1 cellular context compared by ENCODE assay signal in the genomic region with DNA sequence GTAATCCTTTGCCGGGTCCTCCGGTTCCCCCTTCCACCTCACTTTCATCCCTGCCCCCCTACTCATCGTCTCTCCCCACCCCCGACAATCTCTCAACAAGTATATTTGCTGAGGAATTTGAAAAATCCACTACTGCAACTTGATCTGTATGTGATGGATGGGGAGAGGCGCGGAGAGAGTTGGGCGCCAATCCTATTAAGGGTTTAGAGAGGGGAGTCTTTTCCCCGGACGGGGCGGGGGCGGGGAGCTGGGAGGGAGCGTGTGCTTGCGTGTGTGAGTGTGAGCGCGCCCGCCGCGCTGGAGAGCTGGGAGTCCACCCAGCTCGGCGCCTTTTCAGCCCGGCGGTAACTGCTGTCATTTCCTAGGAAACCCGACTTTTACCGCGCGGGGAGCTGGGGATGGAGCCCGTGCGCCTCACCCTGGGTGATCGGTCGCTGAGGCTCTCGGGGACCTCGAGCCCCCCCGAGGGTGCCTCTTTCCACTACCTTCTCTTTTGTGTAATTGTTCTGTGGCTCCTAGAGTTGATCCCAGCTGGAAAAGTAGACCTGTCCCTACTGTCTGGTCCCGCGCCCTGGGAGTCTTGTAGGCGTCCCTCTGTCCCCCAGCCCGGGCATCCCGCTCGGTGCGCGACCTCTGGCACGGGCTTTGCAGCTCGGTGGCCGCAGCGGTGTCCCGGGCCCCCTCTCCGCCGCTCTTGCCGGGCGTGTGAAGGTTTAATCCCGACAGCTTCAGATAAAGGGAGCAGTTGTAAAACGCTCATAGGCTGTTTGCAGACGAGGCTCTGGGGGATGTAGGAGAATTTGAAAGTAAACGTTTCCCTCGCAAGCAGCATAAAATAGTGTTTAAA.
A peak's percentile ranks its signal among the peaks of the same experiment; 100 is the strongest.
TF ChIP-seq lines count a peak whose summit lies in the region.

No MANE protein-coding gene starts in this region.

TF ChIP-seq in HEK293, 187 proteins besides CTCF, POLR2A, EP300 and RAD21 (continued from another document and continues in another):
- TF ChIP-seq GLIS1 (tag by site-specific recombination; IDR thresholded peaks at IDR 0.05) (peak; percentile 61), IKZF3 (tag by site-specific recombination; IDR thresholded peaks at IDR 0.05) (peak; percentile 28; the same call in 1 of the 2 replicates), ZNF610 (tag by site-specific recombination; IDR thresholded peaks at IDR 0.05; ENCODE audit: borderline replicate concordance) (peak; percentile 16; the same call in 1 of the 2 replicates), ZNF335 (tag by site-specific recombination; conservative IDR thresholded peaks at IDR 0.05) (peak; percentile 21), ZNF324 (tag by site-specific recombination; IDR thresholded peaks at IDR 0.05) (0 out of 2 replicates have a peak, but pooled peaks have one; percentile 16), ZNF394 (tag by site-specific recombination; IDR thresholded peaks at IDR 0.05; ENCODE audit: borderline replicate concordance) (no peak), ZNF302 (tag by site-specific recombination; IDR thresholded peaks at IDR 0.05; ENCODE audit: low read depth) (no peak), GFI1B (tag by site-specific recombination; IDR thresholded peaks at IDR 0.05) (no peak), ZNF843 (tag by site-specific recombination; IDR thresholded peaks at IDR 0.05) (no peak), HOXD13 (CRISPR knock-in tag; IDR thresholded peaks at IDR 0.05; ENCODE audit: borderline replicate concordance) (no peak), REPIN1 (tag by site-specific recombination; IDR thresholded peaks at IDR 0.05; ENCODE audit: low read depth) (no peak), GLIS2 (tag by site-specific recombination; IDR thresholded peaks at IDR 0.05) (peak; percentile 75), ZNF747 (tag by site-specific recombination; IDR thresholded peaks at IDR 0.05) (no peak), ZNF677 (tag by site-specific recombination; IDR thresholded peaks at IDR 0.05) (no peak), ZNF530 (tag by site-specific recombination; IDR thresholded peaks at IDR 0.05; ENCODE audit: low read depth) (no peak), PRDM1 (tag by site-specific recombination; IDR thresholded peaks at IDR 0.05) (no peak; the same call in 1 of the 2 replicates), SP7 (tag by site-specific recombination; IDR thresholded peaks at IDR 0.05) (no peak; the same call in 1 of the 2 replicates), KLF10 (tag by site-specific recombination; IDR thresholded peaks at IDR 0.05) (0 out of 2 replicates have a peak, but pooled peaks have one; percentile 20), ZBTB26 (tag by site-specific recombination; optimal IDR thresholded peaks at IDR 0.05) (peak; percentile 62), ZNF211 (tag by site-specific recombination; IDR thresholded peaks at IDR 0.05; ENCODE audit: low read depth) (no peak), ZNF830 (tag by site-specific recombination; IDR thresholded peaks at IDR 0.05; ENCODE audit: low read depth) (no peak), RBAK (tag by site-specific recombination; IDR thresholded peaks at IDR 0.05) (no peak), SCRT2 (tag by site-specific recombination; IDR thresholded peaks at IDR 0.05) (0 out of 2 replicates have a peak, but pooled peaks have one; percentile 20), EGR2 (tag by site-specific recombination; IDR thresholded peaks at IDR 0.05; ENCODE audit: low read depth) (0 out of 2 replicates have a peak, but pooled peaks have one; percentile 20), ZNF837 (tag by site-specific recombination; IDR thresholded peaks at IDR 0.05) (no peak), ZBTB48 (tag by site-specific recombination; IDR thresholded peaks at IDR 0.05) (peak; percentile 37), ZNF398 (tag by site-specific recombination; IDR thresholded peaks at IDR 0.05) (peak; percentile 88), ZNF404 (tag by site-specific recombination; IDR thresholded peaks at IDR 0.05) (no peak), ZEB2 (tag by site-specific recombination; IDR thresholded peaks at IDR 0.05) (0 out of 2 replicates have a peak, but pooled peaks have one; percentile 5), SP2 (tag by site-specific recombination; IDR thresholded peaks at IDR 0.05) (peak; percentile 43; the same call in 1 of the 2 replicates), ZSCAN23 (tag by site-specific recombination; IDR thresholded peaks at IDR 0.05) (no peak), ZNF132 (tag by site-specific recombination; IDR thresholded peaks at IDR 0.05; ENCODE audit: borderline replicate concordance) (no peak), ZNF148 (tag by site-specific recombination; IDR thresholded peaks at IDR 0.05; ENCODE audit: borderline replicate concordance) (no peak), ZNF311 (tag by site-specific recombination; IDR thresholded peaks at IDR 0.05; ENCODE audit: borderline replicate concordance) (no peak), MYNN (tag by site-specific recombination; IDR thresholded peaks at IDR 0.05; ENCODE audit: borderline replicate concordance) (peak; percentile 84; the same call in 1 of the 2 replicates), ZNF514 (tag by site-specific recombination; IDR thresholded peaks at IDR 0.05) (no peak), HOXC10 (CRISPR knock-in tag; IDR thresholded peaks at IDR 0.05) (no peak), ZBTB17 (tag by site-specific recombination; IDR thresholded peaks at IDR 0.05) (0 out of 2 replicates have a peak, but pooled peaks have one; percentile 28), MZF1 (tag by site-specific recombination; IDR thresholded peaks at IDR 0.05; ENCODE audit: borderline replicate concordance) (peak; percentile 54; the same call in 1 of the 2 replicates), ZIC2 (tag by site-specific recombination; IDR thresholded peaks at IDR 0.05) (peak; percentile 60; the same call in 1 of the 2 replicates), ZNF239 (tag by site-specific recombination; IDR thresholded peaks at IDR 0.05) (no peak), SP3 (tag by site-specific recombination; IDR thresholded peaks at IDR 0.05) (peak; percentile 29; the same call in 1 of the 2 replicates), ZNF792 (tag by site-specific recombination; IDR thresholded peaks at IDR 0.05) (no peak), ZNF155 (tag by site-specific recombination; IDR thresholded peaks at IDR 0.05) (no peak), ZNF658 (tag by site-specific recombination; IDR thresholded peaks at IDR 0.05) (no peak)
- TF ChIP-seq, protein P1, sequence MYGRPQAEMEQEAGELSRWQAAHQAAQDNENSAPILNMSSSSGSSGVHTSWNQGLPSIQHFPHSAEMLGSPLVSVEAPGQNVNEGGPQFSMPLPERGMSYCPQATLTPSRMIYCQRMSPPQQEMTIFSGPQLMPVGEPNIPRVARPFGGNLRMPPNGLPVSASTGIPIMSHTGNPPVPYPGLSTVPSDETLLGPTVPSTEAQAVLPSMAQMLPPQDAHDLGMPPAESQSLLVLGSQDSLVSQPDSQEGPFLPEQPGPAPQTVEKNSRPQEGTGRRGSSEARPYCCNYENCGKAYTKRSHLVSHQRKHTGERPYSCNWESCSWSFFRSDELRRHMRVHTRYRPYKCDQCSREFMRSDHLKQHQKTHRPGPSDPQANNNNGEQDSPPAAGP (tag by site-specific recombination; IDR thresholded peaks at IDR 0.05) = peak; percentile 2; the same call in 1 of the 2 replicates
- TF ChIP-seq, protein P2, sequence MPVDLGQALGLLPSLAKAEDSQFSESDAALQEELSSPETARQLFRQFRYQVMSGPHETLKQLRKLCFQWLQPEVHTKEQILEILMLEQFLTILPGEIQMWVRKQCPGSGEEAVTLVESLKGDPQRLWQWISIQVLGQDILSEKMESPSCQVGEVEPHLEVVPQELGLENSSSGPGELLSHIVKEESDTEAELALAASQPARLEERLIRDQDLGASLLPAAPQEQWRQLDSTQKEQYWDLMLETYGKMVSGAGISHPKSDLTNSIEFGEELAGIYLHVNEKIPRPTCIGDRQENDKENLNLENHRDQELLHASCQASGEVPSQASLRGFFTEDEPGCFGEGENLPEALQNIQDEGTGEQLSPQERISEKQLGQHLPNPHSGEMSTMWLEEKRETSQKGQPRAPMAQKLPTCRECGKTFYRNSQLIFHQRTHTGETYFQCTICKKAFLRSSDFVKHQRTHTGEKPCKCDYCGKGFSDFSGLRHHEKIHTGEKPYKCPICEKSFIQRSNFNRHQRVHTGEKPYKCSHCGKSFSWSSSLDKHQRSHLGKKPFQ (tag by site-specific recombination; IDR thresholded peaks at IDR 0.05) = peak; percentile 46; the same call in 1 of the 2 replicates
- TF ChIP-seq, protein P3, sequence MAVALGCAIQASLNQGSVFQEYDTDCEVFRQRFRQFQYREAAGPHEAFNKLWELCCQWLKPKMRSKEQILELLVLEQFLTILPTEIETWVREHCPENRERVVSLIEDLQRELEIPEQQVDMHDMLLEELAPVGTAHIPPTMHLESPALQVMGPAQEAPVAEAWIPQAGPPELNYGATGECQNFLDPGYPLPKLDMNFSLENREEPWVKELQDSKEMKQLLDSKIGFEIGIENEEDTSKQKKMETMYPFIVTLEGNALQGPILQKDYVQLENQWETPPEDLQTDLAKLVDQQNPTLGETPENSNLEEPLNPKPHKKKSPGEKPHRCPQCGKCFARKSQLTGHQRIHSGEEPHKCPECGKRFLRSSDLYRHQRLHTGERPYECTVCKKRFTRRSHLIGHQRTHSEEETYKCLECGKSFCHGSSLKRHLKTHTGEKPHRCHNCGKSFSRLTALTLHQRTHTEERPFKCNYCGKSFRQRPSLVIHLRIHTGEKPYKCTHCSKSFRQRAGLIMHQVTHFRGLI (tag by site-specific recombination; IDR thresholded peaks at IDR 0.05) = no peak; the same call in 1 of the 2 replicates
- TF ChIP-seq, protein P4, sequence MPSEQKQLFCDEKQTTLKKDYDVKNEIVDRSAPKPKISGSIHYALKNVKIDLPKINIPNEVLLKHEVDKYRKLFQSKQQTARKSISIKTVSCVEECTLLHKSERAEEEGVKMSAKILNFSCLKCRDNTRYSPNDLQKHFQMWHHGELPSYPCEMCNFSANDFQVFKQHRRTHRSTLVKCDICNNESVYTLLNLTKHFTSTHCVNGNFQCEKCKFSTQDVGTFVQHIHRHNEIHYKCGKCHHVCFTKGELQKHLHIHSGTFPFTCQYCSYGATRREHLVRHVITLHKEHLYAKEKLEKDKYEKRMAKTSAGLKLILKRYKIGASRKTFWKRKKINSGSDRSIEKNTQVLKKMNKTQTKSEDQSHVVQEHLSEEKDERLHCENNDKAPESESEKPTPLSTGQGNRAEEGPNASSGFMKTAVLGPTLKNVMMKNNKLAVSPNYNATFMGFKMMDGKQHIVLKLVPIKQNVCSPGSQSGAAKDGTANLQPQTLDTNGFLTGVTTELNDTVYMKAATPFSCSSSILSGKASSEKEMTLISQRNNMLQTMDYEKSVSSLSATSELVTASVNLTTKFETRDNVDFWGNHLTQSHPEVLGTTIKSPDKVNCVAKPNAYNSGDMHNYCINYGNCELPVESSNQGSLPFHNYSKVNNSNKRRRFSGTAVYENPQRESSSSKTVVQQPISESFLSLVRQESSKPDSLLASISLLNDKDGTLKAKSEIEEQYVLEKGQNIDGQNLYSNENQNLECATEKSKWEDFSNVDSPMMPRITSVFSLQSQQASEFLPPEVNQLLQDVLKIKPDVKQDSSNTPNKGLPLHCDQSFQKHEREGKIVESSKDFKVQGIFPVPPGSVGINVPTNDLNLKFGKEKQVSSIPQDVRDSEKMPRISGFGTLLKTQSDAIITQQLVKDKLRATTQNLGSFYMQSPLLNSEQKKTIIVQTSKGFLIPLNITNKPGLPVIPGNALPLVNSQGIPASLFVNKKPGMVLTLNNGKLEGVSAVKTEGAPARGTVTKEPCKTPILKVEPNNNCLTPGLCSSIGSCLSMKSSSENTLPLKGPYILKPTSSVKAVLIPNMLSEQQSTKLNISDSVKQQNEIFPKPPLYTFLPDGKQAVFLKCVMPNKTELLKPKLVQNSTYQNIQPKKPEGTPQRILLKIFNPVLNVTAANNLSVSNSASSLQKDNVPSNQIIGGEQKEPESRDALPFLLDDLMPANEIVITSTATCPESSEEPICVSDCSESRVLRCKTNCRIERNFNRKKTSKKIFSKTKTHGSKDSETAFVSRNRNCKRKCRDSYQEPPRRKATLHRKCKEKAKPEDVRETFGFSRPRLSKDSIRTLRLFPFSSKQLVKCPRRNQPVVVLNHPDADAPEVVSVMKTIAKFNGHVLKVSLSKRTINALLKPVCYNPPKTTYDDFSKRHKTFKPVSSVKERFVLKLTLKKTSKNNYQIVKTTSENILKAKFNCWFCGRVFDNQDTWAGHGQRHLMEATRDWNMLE (tag by site-specific recombination; conservative IDR thresholded peaks at IDR 0.05; ENCODE audit: low read depth) = no peak
